In the genomic region with DNA sequence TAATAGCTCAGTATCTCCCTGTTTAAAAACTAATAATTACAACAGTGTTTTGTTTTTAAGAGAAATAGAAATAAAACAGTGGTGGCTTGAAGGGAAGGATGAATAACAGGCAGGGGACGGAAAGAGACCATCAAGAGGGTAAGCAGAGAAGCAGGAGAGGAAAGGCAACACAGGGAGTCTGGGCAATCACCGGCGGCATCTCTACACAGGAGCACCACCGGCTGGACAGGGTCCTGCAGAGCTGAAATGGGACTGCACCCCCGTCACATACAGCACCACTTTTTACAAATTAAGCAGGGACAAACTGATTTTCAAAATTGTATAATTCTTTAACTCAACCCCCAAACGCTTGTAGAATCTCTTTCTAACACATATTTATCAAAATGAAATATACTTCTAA, we compare ENCODE assay signal across 21 cellular contexts. TPM values are rescaled to one million over a fixed set of nuclear protein-coding genes. Genes with fewer than 3 reads are reported as not detected.
DNase-seq lines count a peak whose midpoint lies in the region; ATAC-seq and TF ChIP-seq lines count a peak whose summit lies in the region.
"Had no signal": no experiment of that assay in that cellular context is flagged by ENCODE, and none has a peak within 500 bp of the region (broad histone marks: within the 10 kb centered on the region; RNA-seq: fewer than 3 reads in every experiment).

No MANE protein-coding gene starts in this region.

- no peaks in the 10 kb centered on the region for H3K23me2 ChIP-seq in H9 (ENCODE audit: insufficient read length, low read depth, low read length, poor library complexity, severe bottlenecking)

- H3K4me2 ChIP-seq in H9 (ENCODE audit: insufficient read depth, insufficient read length, low read length): no peak overlapping the region
- H3K4me2 ChIP-seq in neural progenitor cell: peak overlapping the region; percentile 21

- H4K8ac ChIP-seq in H9 (replicated peaks; ENCODE audit: insufficient read length, low read depth, low read length): no peak overlapping the region

- no peaks in the 10 kb centered on the region for H3K27me3 Mint-ChIP-seq in H9 (ENCODE audit: low read depth)
- no peaks in the 10 kb centered on the region for H3K27me3 Mint-ChIP-seq in T-helper 17 cell
- no peaks in the 10 kb centered on the region for H3K27me3 Mint-ChIP-seq in neural progenitor cell (ENCODE audit: insufficient read depth, low read depth)
- H3K27me3 Mint-ChIP-seq in stimulated activated memory B cell treated with anti-CD40 and anti-IgM and Interleukin-4, amounts not matched to agents 10 μg/mL and 1 μg/mL and 100 μg/mL, for 72 hours: no peaks in the 10 kb centered on the region
- no peaks in the 10 kb centered on the region for H3K27me3 Mint-ChIP-seq in naive thymus-derived CD4-positive, alpha-beta T cell
- H3K27me3 Mint-ChIP-seq: B cell had no signal

- no peak overlapping the region for H3K18ac ChIP-seq in H9 (ENCODE audit: insufficient read length, low read depth, low read length)

- intact Hi-C loops in naive thymus-derived CD4-positive, alpha-beta T cell (cut with micrococcal nuclease): no loop called here

- H3F3A ChIP-seq in neural progenitor cell (ENCODE audit: low read depth): peaks cover 23% of the 10 kb centered on the region

- no peaks in the 10 kb centered on the region for H3K27me3 ChIP-seq in H9 (ENCODE audit: insufficient read depth, low read length)
- H3K27me3 ChIP-seq in neural progenitor cell: no peaks in the 10 kb centered on the region
- H3K27me3 ChIP-seq in naive thymus-derived CD4-positive, alpha-beta T cell (ENCODE audit: control insufficient read depth in 2 of 2, insufficient read depth in 2 of 2, low read length in 2 of 2): no peaks in the 10 kb centered on the region

- H3K36me3 Mint-ChIP-seq in H9 (ENCODE audit: insufficient read depth in 1 of 3, low read depth in 3 of 3) (no peaks in the 10 kb centered on the region), T-helper 17 cell (ENCODE audit: low read depth) (no peaks in the 10 kb centered on the region), neural progenitor cell (no peaks in the 10 kb centered on the region)
- H3K36me3 Mint-ChIP-seq in stimulated activated memory B cell treated with anti-CD40 and anti-IgM and Interleukin-4, amounts not matched to agents 10 μg/mL and 1 μg/mL and 100 μg/mL, for 72 hours: peaks cover under 1% of the 10 kb centered on the region
- H3K36me3 Mint-ChIP-seq in naive thymus-derived CD4-positive, alpha-beta T cell: peaks cover 0 to 4% (median 0%) of the 10 kb centered on the region in 5 donors

- no peak overlapping the region for H3K14ac ChIP-seq in H9 (ENCODE audit: insufficient read depth, low read length)

- H3K27ac Mint-ChIP-seq in H9: peak overlapping the region in 2 of 3 experiments; percentile 11 to 63; a peak in 4 of 7 replicates
- peak overlapping the region; percentile 85 for H3K27ac Mint-ChIP-seq in T-helper 17 cell
- no peak overlapping the region for H3K27ac Mint-ChIP-seq in neural progenitor cell
- H3K27ac Mint-ChIP-seq in stimulated activated memory B cell treated with anti-CD40 and anti-IgM and Interleukin-4, amounts not matched to agents 10 μg/mL and 1 μg/mL and 100 μg/mL, for 72 hours: no peak overlapping the region
- H3K27ac Mint-ChIP-seq in naive thymus-derived CD4-positive, alpha-beta T cell: peak overlapping the region in 2 of 9 donors; percentile 52 to 81
- H3K27ac Mint-ChIP-seq: B cell had no signal

- no peak for ATAC-seq in T-helper 17 cell
- ATAC-seq in stimulated activated memory B cell treated with anti-CD40 and anti-IgM and Interleukin-4, amounts not matched to agents 10 μg/mL and 1 μg/mL and 100 μg/mL, for 72 hours: no peak
- no peak for ATAC-seq in naive thymus-derived CD4-positive, alpha-beta T cell
- ATAC-seq: HepG2, SK-N-SH treated with all-trans-retinoic acid at 6 μM for 48 hours had no signal

- no peak overlapping the region for H3K4me3 Mint-ChIP-seq in H9
- no peak overlapping the region for H3K4me3 Mint-ChIP-seq in T-helper 17 cell
- no peak overlapping the region for H3K4me3 Mint-ChIP-seq in neural progenitor cell
- no peak overlapping the region for H3K4me3 Mint-ChIP-seq in stimulated activated memory B cell treated with anti-CD40 and anti-IgM and Interleukin-4, amounts not matched to agents 10 μg/mL and 1 μg/mL and 100 μg/mL, for 72 hours
- H3K4me3 Mint-ChIP-seq in naive thymus-derived CD4-positive, alpha-beta T cell: no peak overlapping the region
- H3K4me3 Mint-ChIP-seq: B cell, CD14-positive monocyte had no signal

- CTCF ChIA-PET in naive thymus-derived CD4-positive, alpha-beta T cell (lab: Charles Lee): no interaction called here

- H3T11ph ChIP-seq in H9 (ENCODE audit: low read length): no peak overlapping the region

- H2AFZ ChIP-seq in H9 (ENCODE audit: low read length) (no peak overlapping the region), neural progenitor cell (replicated peaks) (no peak overlapping the region)

- H2BK5ac ChIP-seq in H9 (ENCODE audit: insufficient read length, low read length): no peak overlapping the region

- TF ChIP-seq CTCF in H9 (conservative IDR thresholded peaks at IDR 0.05): no peak
- TF ChIP-seq CTCF in choroid plexus epithelial cell (conservative IDR thresholded peaks at IDR 0.05; ENCODE audit: low read depth, low read length): peak; percentile 6
- TF ChIP-seq CTCF in neural progenitor cell (IDR thresholded peaks at IDR 0.05): no peak

- no peak overlapping the region for H3K4ac ChIP-seq in H9 (ENCODE audit: low read depth, low read length)

- H2BK15ac ChIP-seq in H9 (ENCODE audit: low read depth, low read length): no peak overlapping the region

- H3K9me3 ChIP-seq in H9 (ENCODE audit: control insufficient read depth, low read depth, low read length) (no peaks in the 10 kb centered on the region), T-helper 17 cell (ENCODE audit: control insufficient read depth, low read length, poor library complexity, severe bottlenecking) (no peaks in the 10 kb centered on the region), neural progenitor cell (ENCODE audit: low read depth) (no peaks in the 10 kb centered on the region)
- H3K9me3 ChIP-seq in naive thymus-derived CD4-positive, alpha-beta T cell (ENCODE audit: control insufficient read depth in 2 of 3, low read length in 3 of 3): no peaks in the 10 kb centered on the region

- POLR2A ChIA-PET in naive thymus-derived CD4-positive, alpha-beta T cell (lab: Charles Lee): interaction anchor here (0.7 to 1.6 kb wide), 2 partner anchors 39 to 183 kb away, joined by 3 read pairs; no protein-coding TSS in a partner anchor

- H4K20me1 ChIP-seq in H9 (ENCODE audit: control insufficient read depth, insufficient read depth, insufficient read length): no peaks in the 10 kb centered on the region
- peaks cover 60% of the 10 kb centered on the region for H4K20me1 ChIP-seq in neural progenitor cell (ENCODE audit: low read depth)

- 100% methylated on average over 1 of the region's 6 CpGs for WGBS in H9 (ENCODE audit: extremely low coverage, insufficient read length, low lambda C conversion rate)

- H3K4me1 ChIP-seq in H9 (ENCODE audit: insufficient read depth, low read length) (no peaks in the 10 kb centered on the region), neural progenitor cell (peaks cover 66% of the 10 kb centered on the region)
- peaks cover 4 to 12% of the 10 kb centered on the region in 2 donors for H3K4me1 ChIP-seq in naive thymus-derived CD4-positive, alpha-beta T cell (ENCODE audit: control insufficient read depth in 2 of 2, insufficient read depth in 2 of 2, low read length in 2 of 2)

- H3K4me1 Mint-ChIP-seq in H9 (peaks cover 24 to 41% of the 10 kb centered on the region in 2 experiments), T-helper 17 cell (peaks cover 38% of the 10 kb centered on the region), neural progenitor cell (peaks cover 51% of the 10 kb centered on the region)
- peaks cover 43% of the 10 kb centered on the region for H3K4me1 Mint-ChIP-seq in stimulated activated memory B cell treated with anti-CD40 and anti-IgM and Interleukin-4, amounts not matched to agents 10 μg/mL and 1 μg/mL and 100 μg/mL, for 72 hours
- H3K4me1 Mint-ChIP-seq in naive thymus-derived CD4-positive, alpha-beta T cell: peaks cover 39 to 80% (median 63%) of the 10 kb centered on the region in 7 donors

- H4K5ac ChIP-seq in H9 (ENCODE audit: insufficient read length, low read depth, low read length): no peak overlapping the region

- H3K9me3 Mint-ChIP-seq in H9 (no peaks in the 10 kb centered on the region), neural progenitor cell (no peaks in the 10 kb centered on the region)
- H3K9me3 Mint-ChIP-seq in stimulated activated memory B cell treated with anti-CD40 and anti-IgM and Interleukin-4, amounts not matched to agents 10 μg/mL and 1 μg/mL and 100 μg/mL, for 72 hours: no peaks in the 10 kb centered on the region
- no peaks in the 10 kb centered on the region for H3K9me3 Mint-ChIP-seq in naive thymus-derived CD4-positive, alpha-beta T cell
- H3K9me3 Mint-ChIP-seq: CD14-positive monocyte had no signal

- H3K36me3 ChIP-seq in neural progenitor cell: no peaks in the 10 kb centered on the region
- H3K36me3 ChIP-seq in naive thymus-derived CD4-positive, alpha-beta T cell (ENCODE audit: control insufficient read depth in 2 of 3, insufficient read depth in 3 of 3, low read length in 3 of 3): no peaks in the 10 kb centered on the region

- H3K56ac ChIP-seq in H9 (ENCODE audit: insufficient read length, low read depth, low read length): no peak overlapping the region

- H3K4me3 ChIP-seq in choroid plexus epithelial cell (ENCODE audit: low read depth, low read length): no peak overlapping the region
- H3K4me3 ChIP-seq in neural progenitor cell: no peak overlapping the region
- no peak overlapping the region for H3K4me3 ChIP-seq in naive thymus-derived CD4-positive, alpha-beta T cell (ENCODE audit: low read length)

- H3K9ac ChIP-seq in H9 (ENCODE audit: extremely low read depth, insufficient read length, low read length) (no peak overlapping the region), neural progenitor cell (no peak overlapping the region)

- no peak overlapping the region for H2BK120ac ChIP-seq in H9 (ENCODE audit: low read depth, low read length, poor library complexity, severe bottlenecking)

- H3K79me1 ChIP-seq in H9 (ENCODE audit: insufficient read depth, low read depth, low read length, poor library complexity, severe bottlenecking): peaks cover 8% of the 10 kb centered on the region

- no peak overlapping the region for H2AK5ac ChIP-seq in H9 (ENCODE audit: insufficient read length, low read length)

- DNase-seq in H9 (no peak), T-helper 17 cell (no peak), choroid plexus epithelial cell (ENCODE audit: low read depth) (peak; percentile 13), neural progenitor cell (ENCODE audit: low spot score) (peak; percentile 46), NOMO-1 treated with dmso at 0.1 percent for 144 hours (lab: John Stamatoyannopoulos, UW; ENCODE audit: unreplicated experiment) (no peak)
- DNase-seq in naive thymus-derived CD4-positive, alpha-beta T cell: no peak
- DNase-seq: GDM1, KBM-7, NCI-H1092 treated with DMSO at 0.1 percent for 48 hours, NCI-H1436 treated with DMSO at 0.1 percent for 48 hours, NCI-H1930, NCI-H2227 treated with DMSO at 0.1 percent for 48 hours, NCI-H510A treated with DMSO at 0.1 percent for 48 hours, NCI-H748 treated with DMSO at 0.1 percent for 48 hours, SIG-M5 had no signal

- H3K79me2 ChIP-seq in H9 (ENCODE audit: insufficient read depth, low read length) (no peaks in the 10 kb centered on the region; the same call in 1 of the 2 replicates), neural progenitor cell (ENCODE audit: low read depth) (peaks cover 98% of the 10 kb centered on the region)

- no peak overlapping the region for H3K23ac ChIP-seq in H9 (ENCODE audit: insufficient read length, low read depth, low read length)

- no peak overlapping the region for H3K27ac ChIP-seq in H9 (ENCODE audit: insufficient read length, low read depth, low read length)
- no peak overlapping the region for H3K27ac ChIP-seq in neural progenitor cell
- no peak overlapping the region for H3K27ac ChIP-seq in naive thymus-derived CD4-positive, alpha-beta T cell (ENCODE audit: low read depth, low read length)
- H3K27ac ChIP-seq: HL-60 had no signal

- H4K91ac ChIP-seq in H9 (ENCODE audit: insufficient read length, low read depth, low read length): no peak overlapping the region

- no peak overlapping the region for H2BK12ac ChIP-seq in H9 (ENCODE audit: insufficient read length, low read depth, low read length)

- no peak overlapping the region for H2BK20ac ChIP-seq in H9 (ENCODE audit: low read depth, low read length, poor library complexity, severe bottlenecking)

RNA-seq across cellular contexts. Expression of gene PHF21A, which starts 18.4 kb away (rescaled TPM):
- 28.6 and 33.8 TPM in 2 replicates for total RNA-seq in H9 (2021)
- 100 to 1,000 TPM; 103 to 105 TPM for total RNA-seq in T-helper 17 cell
- total RNA-seq in neural progenitor cell (ENCODE audit: low replicate concordance): 33.9 and 49.6 TPM in 2 replicates
- total RNA-seq in naive thymus-derived CD4-positive, alpha-beta T cell: 10 to 100 TPM; 50.0 to 88.5 (median 56.6) TPM
- polyA plus RNA-seq in naive thymus-derived CD4-positive, alpha-beta T cell: 1 to 10 TPM; 7.2 to 7.8 TPM

Comparison
In these comparisons a context has a peak if more than half of its experiments do, and no peak if none do; other contexts are left out.
1. DNase-seq: peak in choroid plexus epithelial cell (single experiment) and neural progenitor cell (single experiment); none in H9 (single experiment), T-helper 17 cell (0 of 3), naive thymus-derived CD4-positive, alpha-beta T cell (0 of 9) and NOMO-1 treated with dmso at 0.1 percent for 144 hours (single experiment).
2. H3K27ac Mint-ChIP-seq: peak in H9 (2 of 3) and T-helper 17 cell (single experiment); none in neural progenitor cell (single experiment) and stimulated activated memory B cell treated with anti-CD40 and anti-IgM and Interleukin-4, amounts not matched to agents 10 μg/mL and 1 μg/mL and 100 μg/mL, for 72 hours (single experiment).